25 cellular contexts compared by ENCODE assay signal in genomic region chr12:1768585-1768984, GRCh38. TPM values are rescaled to one million over a fixed set of nuclear protein-coding genes. Genes with fewer than 3 reads are reported as not detected.
"Had no signal": no experiment of that assay in that cellular context is flagged by ENCODE, and none has a peak within 500 bp of the region (broad histone marks: within the 10 kb centered on the region; RNA-seq: fewer than 3 reads in every experiment).

No MANE protein-coding gene starts in this region.

- H3K27ac ChIP-seq: colonic mucosa, esophagus squamous epithelium, left ventricle myocardium inferior, parathyroid adenoma, uterus had no signal

- H3K9me3 Mint-ChIP-seq: activated CD8-positive, alpha-beta T cell treated with anti-CD3 and anti-CD28 coated beads for 36 hours; activated naive CD4-positive, alpha-beta T cell treated with anti-CD3 and anti-CD28 coated beads, Interleukin-2, amount 50 U/mL, for 24 hours; activated T-cell treated with anti-CD3 and anti-CD28 coated beads, Interleukin-2, amount 50 U/mL, for 4 hours; memory B cell; naive thymus-derived CD8-positive, alpha-beta T cell; stimulated activated memory B cell treated with anti-CD40 and anti-IgM and Interleukin-4, amounts not matched to agents 10 μg/mL and 1 μg/mL and 100 μg/mL, for 72 hours; T-helper 1 cell treated with Interleukin-12 subunit alpha and Interleukin-12 subunit beta and Interleukin-4 antibody, amounts not matched to agents 30 μg/mL and 1 μg/mL, for 36 hours; WTC11 had no signal

- H3K27me3 ChIP-seq: colonic mucosa, esophagus squamous epithelium, thyroid gland, uterus had no signal

- ATAC-seq: activated CD8-positive, alpha-beta T cell treated with anti-CD3 and anti-CD28 coated beads for 36 hours; activated T-cell treated with anti-CD3 and anti-CD28 coated beads, Interleukin-2, amount 50 U/mL, for 4 hours; naive thymus-derived CD8-positive, alpha-beta T cell; stimulated activated memory B cell treated with anti-CD40 and anti-IgM and Interleukin-4, amounts not matched to agents 10 μg/mL and 1 μg/mL and 100 μg/mL, for 72 hours; WTC11 had no signal

- H3K9ac ChIP-seq: parathyroid adenoma had no signal

- H3K36me3 ChIP-seq: thyroid gland, uterus had no signal

- H3K4me3 ChIP-seq: colonic mucosa, esophagus squamous epithelium, left ventricle myocardium inferior, thyroid gland, uterus had no signal

- H3K4me3 Mint-ChIP-seq: activated CD8-positive, alpha-beta T cell treated with anti-CD3 and anti-CD28 coated beads for 36 hours; activated naive CD4-positive, alpha-beta T cell treated with anti-CD3 and anti-CD28 coated beads, Interleukin-2, amount 50 U/mL, for 24 hours; activated T-cell treated with anti-CD3 and anti-CD28 coated beads, Interleukin-2, amount 50 U/mL, for 4 hours; memory B cell; naive thymus-derived CD8-positive, alpha-beta T cell; stimulated activated memory B cell treated with anti-CD40 and anti-IgM and Interleukin-4, amounts not matched to agents 10 μg/mL and 1 μg/mL and 100 μg/mL, for 72 hours; T-helper 1 cell treated with Interleukin-12 subunit alpha and Interleukin-12 subunit beta and Interleukin-4 antibody, amounts not matched to agents 30 μg/mL and 1 μg/mL, for 36 hours; WTC11 had no signal

- H3K27me3 Mint-ChIP-seq: activated CD8-positive, alpha-beta T cell treated with anti-CD3 and anti-CD28 coated beads for 36 hours; activated naive CD4-positive, alpha-beta T cell treated with anti-CD3 and anti-CD28 coated beads, Interleukin-2, amount 50 U/mL, for 24 hours; memory B cell; naive thymus-derived CD8-positive, alpha-beta T cell; stimulated activated memory B cell treated with anti-CD40 and anti-IgM and Interleukin-4, amounts not matched to agents 10 μg/mL and 1 μg/mL and 100 μg/mL, for 72 hours had no signal

- H3K4me1 ChIP-seq: colonic mucosa, esophagus squamous epithelium, parathyroid adenoma, uterus had no signal

- H3K27ac Mint-ChIP-seq: activated CD8-positive, alpha-beta T cell treated with anti-CD3 and anti-CD28 coated beads for 36 hours; activated naive CD4-positive, alpha-beta T cell treated with anti-CD3 and anti-CD28 coated beads, Interleukin-2, amount 50 U/mL, for 24 hours; memory B cell; naive thymus-derived CD8-positive, alpha-beta T cell; stimulated activated memory B cell treated with anti-CD40 and anti-IgM and Interleukin-4, amounts not matched to agents 10 μg/mL and 1 μg/mL and 100 μg/mL, for 72 hours; T-helper 1 cell treated with Interleukin-12 subunit alpha and Interleukin-12 subunit beta and Interleukin-4 antibody, amounts not matched to agents 30 μg/mL and 1 μg/mL, for 36 hours; WTC11 had no signal

- DNase-seq: activated CD4-positive, alpha-beta T cell treated with anti-CD3 and anti-CD28 coated beads for 4 hours; activated CD8-positive, alpha-beta T cell treated with anti-CD3 and anti-CD28 coated beads for 36 hours; activated effector memory CD4-positive, alpha-beta T cell treated with Interleukin-2 at 50 U/mL for 16 hours; activated T-cell treated with anti-CD3 and anti-CD28 coated beads, Interleukin-2, amount 50 U/mL, for 4 hours; amniotic stem cell; caudate nucleus; colonic mucosa; effector CD4-positive, alpha-beta T cell; esophagus squamous epithelium; hippocampal formation; left ventricle myocardium inferior; naive thymus-derived CD8-positive, alpha-beta T cell; thyroid gland; uterus had no signal

- H3K9me3 ChIP-seq: colonic mucosa, esophagus squamous epithelium, left ventricle myocardium inferior, thyroid gland, uterus had no signal

RNA-seq across cellular contexts. Expression of gene LRTM2, which starts 51.8 kb away (rescaled TPM):
- total RNA-seq: activated CD8-positive, alpha-beta T cell treated with anti-CD3 and anti-CD28 coated beads for 36 hours; colonic mucosa; endothelial cell of umbilical vein; esophagus squamous epithelium; glomerular endothelial cell; left ventricle myocardium inferior; mucosa of gallbladder; renal cortical epithelial cell; thyroid gland; uterus had no signal
- polyA plus RNA-seq: endothelial cell of umbilical vein; keratinocyte; naive thymus-derived CD8-positive, alpha-beta T cell had no signal
